18 cellular contexts compared by ENCODE assay signal in the genomic region with DNA sequence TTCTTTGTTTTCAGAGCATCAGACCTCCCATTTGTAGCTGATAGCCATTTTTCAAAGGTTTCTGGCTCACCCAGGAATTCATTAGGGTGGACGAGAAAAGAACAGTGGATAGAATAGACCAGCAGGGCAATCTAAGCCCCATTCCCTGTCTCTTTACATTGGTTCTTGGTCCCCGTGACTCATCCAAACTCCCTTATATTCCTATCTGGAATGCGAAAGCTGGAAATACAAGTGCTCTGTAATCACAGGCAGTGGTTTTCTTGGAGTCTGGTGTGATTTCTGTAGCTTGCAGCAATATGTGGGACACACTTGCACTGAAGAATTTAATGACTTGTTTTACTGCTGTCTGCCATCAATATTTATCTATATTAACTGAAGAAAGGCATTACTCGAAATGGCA.
"Had no signal": no experiment of that assay in that cellular context is flagged by ENCODE, and none has a peak within 500 bp of the region (broad histone marks: within the 10 kb centered on the region; RNA-seq: fewer than 3 reads in every experiment).

No MANE protein-coding gene starts in this region.

- ATAC-seq: activated CD4-positive, CD25-positive, alpha-beta regulatory T cell treated with anti-CD3 and anti-CD28 coated beads, Interleukin-2, amount 50 U/mL, for 24 hours; natural killer cell treated with Interleukin-12 subunit alpha and Interleukin-12 subunit beta and Interleukin-15 and Interleukin-18, amount 100 ng/mL, for 72 hours had no signal

- H3K36me3 ChIP-seq: ascending aorta, esophagus muscularis mucosa had no signal

- H3K27ac ChIP-seq: ascending aorta, esophagus muscularis mucosa had no signal

- DNase-seq: activated CD4-positive, alpha-beta T cell treated with anti-CD3 and anti-CD28 coated beads, Interleukin-2, amount 10 ng/mL, durations not matched to agents 7 days and 5 days; activated CD8-positive, alpha-beta memory T cell treated with anti-CD3 and anti-CD28 coated beads for 24 hours; activated CD8-positive, alpha-beta memory T cell treated with anti-CD3 and anti-CD28 coated beads, Interleukin-2, amount 50 U/mL, for 48 hours; activated effector memory CD4-positive, alpha-beta T cell treated with anti-CD3 and anti-CD28 coated beads, Interleukin-2, amount 50 U/mL, for 16 hours; activated naive CD4-positive, alpha-beta T cell treated with anti-CD3 and anti-CD28 coated beads, Interleukin-2, amount 50 U/mL, for 16 hours; activated T-cell treated with anti-CD3 and anti-CD28 coated beads, Interleukin-2, amount 50 U/mL, for 48 hours; effector memory CD4-positive, alpha-beta T cell; posterior cingulate gyrus; retina; stimulated activated CD4-positive, alpha-beta T cell treated with anti-CD3 and anti-CD28 coated beads, Interleukin-12 subunit alpha, Interleukin-12 subunit beta, amount 100 ng/mL, for 4 hours; stimulated activated CD4-positive, alpha-beta T cell treated with anti-CD3 and anti-CD28 coated beads, Interleukin-1b, Interleukin-23, amount 100 ng/mL, for 48 hours; stimulated activated CD8-positive, alpha-beta memory T cell treated with anti-CD3 and anti-CD28 coated beads, Interleukin-4, amount 100 ng/mL, for 48 hours; stimulated activated naive CD4-positive, alpha-beta T cell had no signal

- FAIRE-seq: endothelial cell of umbilical vein had no signal

- H3K27me3 ChIP-seq: ascending aorta, esophagus muscularis mucosa had no signal

- H3K4me3 ChIP-seq: ascending aorta, esophagus muscularis mucosa had no signal

- H3K9me3 ChIP-seq: ascending aorta, esophagus muscularis mucosa had no signal

- H3K4me1 ChIP-seq: ascending aorta, esophagus muscularis mucosa had no signal
